In genomic region chr1:62900566-62900965, GRCh38 we compare ENCODE assay signal across 13 cellular contexts.
DNase-seq lines count a peak whose midpoint lies in the region; ATAC-seq lines count a peak whose summit lies in the region.
"Had no signal": no experiment of that assay in that cellular context is flagged by ENCODE, and none has a peak within 500 bp of the region (broad histone marks: within the 10 kb centered on the region; RNA-seq: fewer than 3 reads in every experiment).

No MANE protein-coding gene starts in this region.

- no peaks in the 10 kb centered on the region for H3K4me1 Mint-ChIP-seq in T-helper 2 cell treated with Interferon-gamma antibody and Interleukin-4, amounts not matched to agents 5 μg/mL and 100 μg/mL, for 36 hours (ENCODE audit: low read depth)
- H3K4me1 Mint-ChIP-seq: B cell; CD4-positive, alpha-beta memory T cell had no signal

- no peaks in the 10 kb centered on the region for H3K9me3 Mint-ChIP-seq in T-helper 2 cell treated with Interferon-gamma antibody and Interleukin-4, amounts not matched to agents 5 μg/mL and 100 μg/mL, for 36 hours
- H3K9me3 Mint-ChIP-seq: CD4-positive, alpha-beta memory T cell; HFFc6 had no signal

- no peak for ATAC-seq in HG02885 (IDR thresholded peaks at IDR 0.05; ENCODE audit: poor library complexity, unreplicated experiment)
- ATAC-seq in GM18858 (IDR thresholded peaks at IDR 0.05; ENCODE audit: unreplicated experiment) = no peak
- ATAC-seq: GM12878 had no signal

- no peak overlapping the region for H3K4me3 Mint-ChIP-seq in T-helper 2 cell treated with Interferon-gamma antibody and Interleukin-4, amounts not matched to agents 5 μg/mL and 100 μg/mL, for 36 hours
- H3K4me3 Mint-ChIP-seq: B cell; CD4-positive, alpha-beta memory T cell; HFFc6 had no signal

- DNase-seq in NCI-H345 (lab: John Stamatoyannopoulos, UW) = peak; percentile 16
- no peak for DNase-seq in NCI-H345 treated with DMSO at 0.1 percent for 48 hours (lab: John Stamatoyannopoulos, UW; ENCODE audit: unreplicated experiment)
- DNase-seq in NCI-H69 (lab: John Stamatoyannopoulos, UW) = peak; percentile 28
- DNase-seq in iPS-NIHi11 (ENCODE audit: low spot score) = peak; percentile 14
- DNase-seq in T-helper 2 cell treated with Interferon-gamma antibody and Interleukin-4, amounts not matched to agents 5 μg/mL and 100 μg/mL, for 36 hours (ENCODE audit: low spot score) = no peak
- DNase-seq: C1 segment of cervical spinal cord, GOT3, HFFc6 had no signal

- H3K27me3 Mint-ChIP-seq in T-helper 2 cell treated with Interferon-gamma antibody and Interleukin-4, amounts not matched to agents 5 μg/mL and 100 μg/mL, for 36 hours (ENCODE audit: low read depth) = peaks cover 2% of the 10 kb centered on the region

- H3K27ac Mint-ChIP-seq in T-helper 2 cell treated with Interferon-gamma antibody and Interleukin-4, amounts not matched to agents 5 μg/mL and 100 μg/mL, for 36 hours = no peak overlapping the region
- H3K27ac Mint-ChIP-seq: B cell; CD4-positive, alpha-beta memory T cell; HFFc6 had no signal

- H3K36me3 Mint-ChIP-seq in T-helper 2 cell treated with Interferon-gamma antibody and Interleukin-4, amounts not matched to agents 5 μg/mL and 100 μg/mL, for 36 hours (ENCODE audit: low read depth) = no peaks in the 10 kb centered on the region
- H3K36me3 Mint-ChIP-seq: CD4-positive, alpha-beta memory T cell had no signal

Comparison
In these comparisons a context has a peak if more than half of its experiments do, and no peak if none do; other contexts are left out.
1. DNase-seq: peak in NCI-H345 (single experiment), NCI-H69 (single experiment) and iPS-NIHi11 (single experiment); none in NCI-H345 treated with DMSO at 0.1 percent for 48 hours (single experiment) and T-helper 2 cell treated with Interferon-gamma antibody and Interleukin-4, amounts not matched to agents 5 μg/mL and 100 μg/mL, for 36 hours (single experiment).